12 cellular contexts compared by ENCODE assay signal in the genomic region with DNA sequence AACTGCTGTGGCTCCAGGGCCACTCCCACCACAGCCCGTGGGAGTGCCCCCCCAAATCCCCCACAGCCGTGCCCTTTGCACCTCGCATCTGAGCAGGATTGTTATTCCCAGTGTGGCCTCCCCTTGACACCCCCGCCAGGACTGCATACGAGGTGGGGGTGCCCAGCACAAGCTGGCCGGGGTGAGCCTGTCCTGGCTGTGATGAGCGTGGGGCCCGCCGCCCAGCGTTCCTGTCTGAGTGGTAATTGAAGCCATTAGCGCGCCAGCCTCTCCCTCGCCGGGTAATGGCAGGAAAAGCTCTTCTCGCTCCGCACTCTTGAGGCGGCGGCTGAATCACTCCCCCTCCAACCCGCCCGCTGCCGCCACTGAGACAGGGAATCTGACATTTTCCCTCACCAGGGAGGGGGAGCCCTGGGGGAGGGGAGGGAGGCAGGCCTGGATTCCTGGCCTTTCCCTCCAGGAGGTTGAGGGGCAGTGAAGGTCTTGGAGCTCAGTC. TPM values are rescaled to one million over a fixed set of nuclear protein-coding genes. Genes with fewer than 3 reads are reported as not detected.
A peak's percentile ranks its signal among the peaks of the same experiment; 100 is the strongest.
DNase-seq lines count a peak whose midpoint lies in the region; ATAC-seq and TF ChIP-seq lines count a peak whose summit lies in the region.
"Had no signal": no experiment of that assay in that cellular context is flagged by ENCODE, and none has a peak within 500 bp of the region (broad histone marks: within the 10 kb centered on the region; RNA-seq: fewer than 3 reads in every experiment).

No MANE protein-coding gene starts in this region.

- TF ChIP-seq EP300 in suprapubic skin (IDR thresholded peaks at IDR 0.05): no peak

- ATAC-seq in body of pancreas: peak; percentile 38
- no peak for ATAC-seq in GM18517 (IDR thresholded peaks at IDR 0.05; ENCODE audit: unreplicated experiment)

- H3K27me3 ChIP-seq in body of pancreas: no peaks in the 10 kb centered on the region
- no peaks in the 10 kb centered on the region for H3K27me3 ChIP-seq in suprapubic skin
- H3K27me3 ChIP-seq: SJSA1 had no signal

- DNase-seq in NCI-H1105 treated with DMSO at 0.1 percent for 48 hours (lab: John Stamatoyannopoulos, UW): peak; percentile 76
- peak in 3 of 4 donors; percentile 30 to 40 (median 31) for DNase-seq in body of pancreas
- DNase-seq in left kidney (ENCODE audit: low read depth, low spot score): peak; percentile 95
- no peak for DNase-seq in suprapubic skin (ENCODE audit: low spot score in 2 of 2)
- no peak for DNase-seq in OCI-M2 (lab: John Stamatoyannopoulos, UW; ENCODE audit: unreplicated experiment)
- DNase-seq in DMS 273 (lab: John Stamatoyannopoulos, UW; ENCODE audit: unreplicated experiment): no peak
- no peak for DNase-seq in lower leg skin (ENCODE audit: low spot score in 2 of 2)
- DNase-seq: activated T-cell treated with anti-CD3 and anti-CD28 coated beads, Interleukin-2, amount 50 U/mL, for 48 hours; Kasumi-1; spleen had no signal

- H3K4me1 ChIP-seq in body of pancreas (peaks cover 27% of the 10 kb centered on the region), suprapubic skin (peaks cover 40% of the 10 kb centered on the region)
- H3K4me1 ChIP-seq: SJSA1 had no signal

- TF ChIP-seq POLR2A in body of pancreas (IDR thresholded peaks at IDR 0.05) (no peak), suprapubic skin (IDR thresholded peaks at IDR 0.05) (no peak), lower leg skin (IDR thresholded peaks at IDR 0.05) (no peak)

- no peak for TF ChIP-seq CTCF in body of pancreas (IDR thresholded peaks at IDR 0.05)
- no peak for TF ChIP-seq CTCF in suprapubic skin (IDR thresholded peaks at IDR 0.05)
- TF ChIP-seq CTCF in lower leg skin (IDR thresholded peaks at IDR 0.05): no peak

- H3K27ac ChIP-seq in body of pancreas (peak overlapping the region in 2 of 4 donors; percentile 26 to 39), suprapubic skin (peak overlapping the region; percentile 67)
- H3K27ac ChIP-seq: SJSA1 had no signal

- intact Hi-C loops in body of pancreas (cut with DNase I) (no loop called here), lower leg skin (cut with DNase I; ENCODE audit: low total_unique reads) (no loop called here)

- H3K4me3 ChIP-seq in body of pancreas (no peak overlapping the region), suprapubic skin (peak overlapping the region; percentile 13), lower leg skin (ENCODE audit: low read depth, poor library complexity, severe bottlenecking) (no peak overlapping the region)
- H3K4me3 ChIP-seq: SJSA1, spleen had no signal

- H3K36me3 ChIP-seq in body of pancreas (replicated peaks in 1 of 2; ENCODE audit: insufficient read depth in 1 of 2, low read depth in 2 of 2) (no peaks in the 10 kb centered on the region), suprapubic skin (peaks cover 19% of the 10 kb centered on the region)
- H3K36me3 ChIP-seq: spleen had no signal

- H3K9me3 ChIP-seq in body of pancreas (no peaks in the 10 kb centered on the region), suprapubic skin (no peaks in the 10 kb centered on the region)
- H3K9me3 ChIP-seq: SJSA1, spleen had no signal

- 49 to 65% methylated on average over 10 to 18 of the region's 21 CpGs for WGBS in body of pancreas, 2 donors
- 33% methylated on average over 3 of the region's 21 CpGs for whole genome bisulfite sequencing in suprapubic skin
- 21 to 33% methylated on average over 11 to 19 of the region's 21 CpGs for WGBS in lower leg skin, 2 donors

RNA-seq across cellular contexts. Expression of a gene that starts 27.7 kb away (rescaled TPM):
- total RNA-seq in body of pancreas: 10 to 100 TPM; 81.7 to 89.0 TPM
- total RNA-seq in suprapubic skin: 100 to 1,000 TPM; 209 to 373 (median 289) TPM
- total RNA-seq in lower leg skin: 100 to 1,000 TPM; 204 to 236 (median 231) TPM

Comparison
In these comparisons a context has a peak if more than half of its experiments do, and no peak if none do; other contexts are left out.
1. DNase-seq: peak in NCI-H1105 treated with DMSO at 0.1 percent for 48 hours (single experiment), body of pancreas (3 of 4) and left kidney (single experiment); none in suprapubic skin (0 of 2), OCI-M2 (single experiment), DMS 273 (single experiment) and lower leg skin (0 of 2).